Comparison of ENCODE assay signal across 8 cellular contexts in genomic region chr10:117175215-117175900, GRCh38.
DNase-seq lines count a peak whose midpoint lies in the region; ATAC-seq and TF ChIP-seq lines count a peak whose summit lies in the region.

No MANE protein-coding gene starts in this region.

- H3K9ac ChIP-seq in DND-41 (ENCODE audit: low read depth, low read length) = no peak overlapping the region

- DNase-seq in DND-41 (no peak), head of caudate nucleus (peak; percentile 11 to 75 (median 50)), pons (ENCODE audit: low spot score) (peak; percentile 5), NCI-H1694 treated with DMSO at 0.1 percent for 48 hours (lab: John Stamatoyannopoulos, UW) (no peak), NCI-H1048 (lab: John Stamatoyannopoulos, UW) (no peak)
- DNase-seq in activated T-cell treated with anti-CD3 and anti-CD28 coated beads, Interleukin-2, amount 50 U/mL, for 48 hours = peak; percentile 47

- H3K36me3 ChIP-seq in DND-41 (ENCODE audit: insufficient read depth, low read length) = no peaks in the 10 kb centered on the region

- H2AFZ ChIP-seq in DND-41 (ENCODE audit: low read depth, low read length) = peak overlapping the region; percentile 6; the same call in 1 of the 2 replicates

- ATAC-seq in DND-41 (ENCODE audit: insufficient read depth, low read depth) = 0 out of 3 replicates have a peak, but pooled peaks have one; percentile 4
- ATAC-seq in GM19397 (IDR thresholded peaks at IDR 0.05; ENCODE audit: unreplicated experiment) = peak; percentile 36
- ATAC-seq in HG03432 (IDR thresholded peaks at IDR 0.05; ENCODE audit: unreplicated experiment) = peak; percentile 38

- intact Hi-C loops in head of caudate nucleus (cut with DNase I) = loop anchor here (2.0 kb wide), 1 partner anchor 379 kb away; no protein-coding TSS in a partner anchor

- H3K9me3 ChIP-seq in DND-41 (ENCODE audit: insufficient read depth, low read length, severe bottlenecking) = no peaks in the 10 kb centered on the region

- no peak overlapping the region for H3K27ac ChIP-seq in DND-41 (ENCODE audit: low read length)

- TF ChIP-seq CTCF in DND-41 (IDR thresholded peaks at IDR 0.05; ENCODE audit: borderline replicate concordance, extremely low read depth, low read length, poor library complexity, severe bottlenecking) = no peak

- no peaks in the 10 kb centered on the region for H3K79me2 ChIP-seq in DND-41 (ENCODE audit: insufficient read depth, low read length)

- no peak overlapping the region for H3K4me3 ChIP-seq in DND-41 (ENCODE audit: low read depth in 1 of 2, low read length in 2 of 2)

- peak overlapping the region; percentile 59; the same call in 1 of the 2 replicates for H3K4me2 ChIP-seq in DND-41 (ENCODE audit: insufficient read depth, low read length)

- no peaks in the 10 kb centered on the region for H3K27me3 ChIP-seq in DND-41 (ENCODE audit: insufficient read depth, low read length, poor library complexity)

- peaks cover 11% of the 10 kb centered on the region for H3K4me1 ChIP-seq in DND-41 (ENCODE audit: insufficient read depth, low read length)

- H4K20me1 ChIP-seq in DND-41 (ENCODE audit: insufficient read depth, low read length) = no peaks in the 10 kb centered on the region

Comparison
In these comparisons a context has a peak if more than half of its experiments do, and no peak if none do; other contexts are left out.
1. DNase-seq: peak in activated T-cell treated with anti-CD3 and anti-CD28 coated beads, Interleukin-2, amount 50 U/mL, for 48 hours (2 of 2), head of caudate nucleus (42 of 42) and pons (single experiment); none in DND-41 (single experiment), NCI-H1694 treated with DMSO at 0.1 percent for 48 hours (single experiment) and NCI-H1048 (single experiment).
2. Peak in every context shown above with its lines, with median percentiles within 50 percentile points of each other: ATAC-seq.